ENCODE assay signal across 8 cellular contexts in genomic region chr3:119498188-119498987, GRCh38. TPM values are rescaled to one million over a fixed set of nuclear protein-coding genes. Genes with fewer than 3 reads are reported as not detected.
DNase-seq lines count a peak whose midpoint lies in the region; ATAC-seq and TF ChIP-seq lines count a peak whose summit lies in the region.

Gene TIMMDC1 (plus strand): TSS chr3:119498547. CDS start chr3:119498734, 187 bp downstream.

- H3K4me1 Mint-ChIP-seq in endothelial cell (ENCODE audit: unreplicated experiment) = peaks cover 12% of the 10 kb centered on the region
- H3K4me1 Mint-ChIP-seq in mesothelial cell of epicardium = peaks cover 25% of the 10 kb centered on the region

- no peaks in the 10 kb centered on the region for H3K36me3 Mint-ChIP-seq in endothelial cell (ENCODE audit: low read depth, unreplicated experiment)
- H3K36me3 Mint-ChIP-seq in mesothelial cell of epicardium = no peaks in the 10 kb centered on the region

- peaks cover 5% of the 10 kb centered on the region for H3K36me3 ChIP-seq in OCI-LY3 (replicated peaks; ENCODE audit: low read depth, low read length)

- DNase-seq in D341Med (ENCODE audit: low spot score) = peak; percentile 98
- DNase-seq in HuH-7 (ENCODE audit: low spot score) = peak; percentile 98
- DNase-seq in activated CD8-positive, alpha-beta memory T cell treated with anti-CD3 and anti-CD28 coated beads, Interleukin-2, amount 50 U/mL, for 48 hours = peak; percentile 97
- DNase-seq in endothelial cell (ENCODE audit: low spot score) = peak; percentile 96
- DNase-seq in mesothelial cell of epicardium (ENCODE audit: low spot score in 2 of 2, unreplicated experiment in 2 of 2) = peak; percentile 83 to 94
- DNase-seq in stimulated activated CD8-positive, alpha-beta memory T cell treated with anti-CD3 and anti-CD28 coated beads, Interleukin-15, amount 100 ng/mL, for 48 hours (ENCODE audit: low read depth in 2 of 2) = peak; percentile 97 to 98

- H3K9ac ChIP-seq in OCI-LY3 (ENCODE audit: low read length) = peak within 1 kb of the TSS; percentile 95

- H3K79me2 ChIP-seq in OCI-LY3 (ENCODE audit: low read length) = peaks cover 53% of the 10 kb centered on the region

- peaks cover 26% of the 10 kb centered on the region for H3K4me1 ChIP-seq in OCI-LY3 (ENCODE audit: low read length)

- H3K4me2 ChIP-seq in OCI-LY3 (ENCODE audit: low read length) = peak within 1 kb of the TSS; percentile 84

- H3K4me3 Mint-ChIP-seq in endothelial cell (ENCODE audit: unreplicated experiment) (peak within 1 kb of the TSS; percentile 98), mesothelial cell of epicardium (peak within 1 kb of the TSS; percentile 99)

- H2AFZ ChIP-seq in OCI-LY3 (ENCODE audit: low read depth, low read length) = peak within 1 kb of the TSS; percentile 63

- H3K9me3 Mint-ChIP-seq in endothelial cell (ENCODE audit: unreplicated experiment) = no peaks in the 10 kb centered on the region
- H3K9me3 Mint-ChIP-seq in mesothelial cell of epicardium = no peaks in the 10 kb centered on the region

- H3K4me3 ChIP-seq in OCI-LY3 (ENCODE audit: low read length) = peak within 1 kb of the TSS; percentile 100

- peak; percentile 97 for ATAC-seq in GM21515 (IDR thresholded peaks at IDR 0.05; ENCODE audit: unreplicated experiment)

- no peaks in the 10 kb centered on the region for H3K9me3 ChIP-seq in OCI-LY3 (ENCODE audit: insufficient read depth, low read length)

- no peaks in the 10 kb centered on the region for H3K27me3 ChIP-seq in OCI-LY3 (ENCODE audit: low read depth, low read length)

- peak within 1 kb of the TSS; percentile 65 for H3K27ac ChIP-seq in OCI-LY3 (ENCODE audit: low read length)

- H4K20me1 ChIP-seq in OCI-LY3 (ENCODE audit: insufficient read depth, low read length) = no peaks in the 10 kb centered on the region

- H3K27me3 Mint-ChIP-seq in endothelial cell (ENCODE audit: unreplicated experiment) (peaks cover 5% of the 10 kb centered on the region), mesothelial cell of epicardium (ENCODE audit: low read depth) (no peaks in the 10 kb centered on the region)

- TF ChIP-seq CTCF in OCI-LY3 (IDR thresholded peaks at IDR 0.05; ENCODE audit: low read depth, low read length) (no peak), endothelial cell (IDR thresholded peaks at IDR 0.05; ENCODE audit: unreplicated experiment) (no peak), mesothelial cell of epicardium (IDR thresholded peaks at IDR 0.05; ENCODE audit: unreplicated experiment) (no peak)

- H3K27ac Mint-ChIP-seq in endothelial cell (ENCODE audit: unreplicated experiment) (peak within 1 kb of the TSS; percentile 99), mesothelial cell of epicardium (peak within 1 kb of the TSS; percentile 99)

RNA-seq across cellular contexts. Expression of gene TIMMDC1, which starts in this region (rescaled TPM):
- total RNA-seq in endothelial cell (ENCODE audit: unreplicated experiment) (83.0 TPM), mesothelial cell of epicardium (93.9 to 102 TPM (median 95.9 TPM) in 3 replicates)

Comparison
In these comparisons a context has a peak if more than half of its experiments do, and no peak if none do; other contexts are left out.
1. Peak in every context shown above with its lines: DNase-seq, ATAC-seq, H3K4me3 ChIP-seq and H3K27ac ChIP-seq.